ENCODE assay signal across 8 cellular contexts in genomic region chr9:105244274-105244995, GRCh38. TPM values are rescaled to one million over a fixed set of nuclear protein-coding genes. Genes with fewer than 3 reads are reported as not detected.
DNase-seq lines count a peak whose midpoint lies in the region; ATAC-seq and TF ChIP-seq lines count a peak whose summit lies in the region.

Gene SLC44A1 (plus strand): TSS chr9:105244651. CDS start chr9:105244869, 218 bp downstream.

- ATAC-seq in HG02759 (IDR thresholded peaks at IDR 0.05; ENCODE audit: unreplicated experiment), result peak; percentile 90

- H3F3A ChIP-seq in SU-DHL-6 (ENCODE audit: insufficient read depth), result 0 out of 2 replicates have a peak, but pooled peaks cover 2% of the 10 kb centered on the region

- H2BK12ac ChIP-seq in trophoblast cell (ENCODE audit: low read length), result peak within 1 kb of the TSS; percentile 46

- no peaks in the 10 kb centered on the region for H3K79me2 ChIP-seq in SU-DHL-6 (ENCODE audit: insufficient read depth, low read length)
- H3K79me2 ChIP-seq in trophoblast cell (ENCODE audit: control insufficient read depth, insufficient read depth, low read length, poor library complexity), result peaks cover 5% of the 10 kb centered on the region

- H3K9ac ChIP-seq in SU-DHL-6 (ENCODE audit: low read length) (peak within 1 kb of the TSS; percentile 62), adipocyte (ENCODE audit: low read length) (peak within 1 kb of the TSS; percentile 86), trophoblast cell (ENCODE audit: low read length) (peak within 1 kb of the TSS; percentile 75)

- peak within 1 kb of the TSS; percentile 86 for H4K8ac ChIP-seq in trophoblast cell (ENCODE audit: low read depth, low read length)

- H3K79me1 ChIP-seq in trophoblast cell (ENCODE audit: low read length), result peaks cover 18% of the 10 kb centered on the region

- peak within 1 kb of the TSS; percentile 10 for H4K12ac ChIP-seq in trophoblast cell (ENCODE audit: low read depth, low read length)

- H3K27me3 ChIP-seq in SU-DHL-6 (ENCODE audit: low read length), result no peaks in the 10 kb centered on the region
- no peaks in the 10 kb centered on the region for H3K27me3 ChIP-seq in adipocyte (replicated peaks; ENCODE audit: control insufficient read depth, insufficient read depth, low read length)
- H3K27me3 ChIP-seq in cardiac muscle cell, result no peaks in the 10 kb centered on the region
- H3K27me3 ChIP-seq in trophoblast cell (ENCODE audit: insufficient read depth, low read length), result no peaks in the 10 kb centered on the region
- H3K27me3 ChIP-seq in tibial nerve, result no peaks in the 10 kb centered on the region

- H3K23ac ChIP-seq in trophoblast cell (ENCODE audit: low read length), result no peak within 1 kb of the TSS

- H3K9me3 ChIP-seq in SU-DHL-6 (ENCODE audit: insufficient read depth, low read length) (no peaks in the 10 kb centered on the region), adipocyte (ENCODE audit: control insufficient read depth, low read length) (no peaks in the 10 kb centered on the region), cardiac muscle cell (ENCODE audit: low read depth) (no peaks in the 10 kb centered on the region), trophoblast cell (ENCODE audit: insufficient read depth, low read depth, low read length) (no peaks in the 10 kb centered on the region), tibial nerve (peaks cover 0 to 9% (median 2%) of the 10 kb centered on the region in 4 donors)

- H3K27ac ChIP-seq in SU-DHL-6 (ENCODE audit: low read depth, low read length) (no peak within 1 kb of the TSS), cardiac muscle cell (peak within 1 kb of the TSS; percentile 77), trophoblast cell (ENCODE audit: low read depth, low read length) (peak within 1 kb of the TSS; percentile 92), tibial nerve (peak within 1 kb of the TSS; percentile 65 to 91 (median 86))

- peak within 1 kb of the TSS; percentile 98 for H4K91ac ChIP-seq in trophoblast cell (ENCODE audit: low read depth, low read length)

- H3K4me3 ChIP-seq in SU-DHL-6 (ENCODE audit: insufficient read depth, low read length, poor library complexity, severe bottlenecking) (peak within 1 kb of the TSS; percentile 97), adipocyte (ENCODE audit: low read length) (peak within 1 kb of the TSS; percentile 92), cardiac muscle cell (peak within 1 kb of the TSS; percentile 83), trophoblast cell (ENCODE audit: low read depth, low read length) (peak within 1 kb of the TSS; percentile 92), tibial nerve (peak within 1 kb of the TSS; percentile 62 to 84 (median 72))

- H3K9me2 ChIP-seq in SU-DHL-6 (replicated peaks; ENCODE audit: insufficient read depth, low read length), result no peaks in the 10 kb centered on the region

- peak within 1 kb of the TSS; percentile 81 for H3K4me2 ChIP-seq in SU-DHL-6 (ENCODE audit: low read depth, low read length, poor library complexity, severe bottlenecking)
- H3K4me2 ChIP-seq in trophoblast cell (ENCODE audit: low read length), result peak within 1 kb of the TSS; percentile 86

- peak within 1 kb of the TSS; percentile 71 for H2AK5ac ChIP-seq in trophoblast cell (ENCODE audit: low read length)

- H2BK120ac ChIP-seq in trophoblast cell (ENCODE audit: insufficient read depth, low read length, poor library complexity), result peak within 1 kb of the TSS; percentile 97

- peak within 1 kb of the TSS; percentile 90 for H3K14ac ChIP-seq in trophoblast cell (ENCODE audit: low read length)

- no peaks in the 10 kb centered on the region for H4K20me1 ChIP-seq in SU-DHL-6 (ENCODE audit: low read depth, low read length)

- H2AFZ ChIP-seq in SU-DHL-6 (ENCODE audit: low read depth, low read length, severe bottlenecking) (peak within 1 kb of the TSS; percentile 99), trophoblast cell (ENCODE audit: insufficient read depth, low read length, poor library complexity) (peak within 1 kb of the TSS; percentile 88)

- H3K18ac ChIP-seq in trophoblast cell (ENCODE audit: low read length), result peak within 1 kb of the TSS; percentile 88

- H2BK5ac ChIP-seq in trophoblast cell (ENCODE audit: low read depth, low read length, poor library complexity), result peak within 1 kb of the TSS; percentile 94

- peak within 1 kb of the TSS; percentile 88 for H3K4ac ChIP-seq in trophoblast cell (ENCODE audit: low read depth, low read length)

- DNase-seq in NCI-H128 (lab: John Stamatoyannopoulos, UW; ENCODE audit: unreplicated experiment) (peak; percentile 90), adipocyte (ENCODE audit: low read depth) (peak; percentile 99), cardiac muscle cell (ENCODE audit: low read depth in 1 of 2, low spot score in 1 of 2) (peak; percentile 97 to 99), trophoblast cell (peak; percentile 91 to 94), tibial nerve (ENCODE audit: low spot score in 2 of 2) (peak; percentile 89 to 95)

- WGBS in trophoblast cell (ENCODE audit: extremely low coverage, insufficient coverage, insufficient read length), result no CpG with 5 or more reads among the region's 102 CpGs
- WGBS in tibial nerve, 2 donors, result 0 to 1% methylated on average over 14 to 47 of the region's 102 CpGs

- TF ChIP-seq EP300 in tibial nerve (IDR thresholded peaks at IDR 0.05), result peak in 1 of 2 donors; percentile 93

- TF ChIP-seq POLR2A in tibial nerve (IDR thresholded peaks at IDR 0.05), result peak; percentile 70 to 73

- H3K36me3 ChIP-seq in SU-DHL-6 (ENCODE audit: low read length) (no peaks in the 10 kb centered on the region), adipocyte (ENCODE audit: control insufficient read depth, insufficient read depth, low read length, severe bottlenecking) (no peaks in the 10 kb centered on the region), cardiac muscle cell (no peaks in the 10 kb centered on the region), trophoblast cell (ENCODE audit: control insufficient read depth in 1 of 2, insufficient read depth in 2 of 2, low read length in 2 of 2) (no peaks in the 10 kb centered on the region), tibial nerve (no peaks in the 10 kb centered on the region)

- peaks cover 64% of the 10 kb centered on the region for H3K4me1 ChIP-seq in adipocyte (ENCODE audit: control insufficient read depth, insufficient read depth, low read length)
- peaks cover 37% of the 10 kb centered on the region for H3K4me1 ChIP-seq in cardiac muscle cell (ENCODE audit: low read depth)
- H3K4me1 ChIP-seq in trophoblast cell (ENCODE audit: control insufficient read depth in 1 of 2, insufficient read depth in 2 of 2, low read length in 2 of 2), result peaks cover 3 to 5% of the 10 kb centered on the region in 2 experiments
- H3K4me1 ChIP-seq in tibial nerve, result peaks cover 0 to 59% (median 19%) of the 10 kb centered on the region in 4 donors

- peak; percentile 2 for TF ChIP-seq CTCF in GM12873 (IDR thresholded peaks at IDR 0.05; ENCODE audit: insufficient read depth, low read depth, low read length, missing control alignments)
- TF ChIP-seq CTCF in SU-DHL-6 (IDR thresholded peaks at IDR 0.05; ENCODE audit: insufficient read depth, low read length, poor library complexity, severe bottlenecking), result no peak
- TF ChIP-seq CTCF in cardiac muscle cell (IDR thresholded peaks at IDR 0.05; ENCODE audit: low read depth, low read length), result no peak
- peak in 3 of 5 experiments; percentile 9 to 48 (median 15) for TF ChIP-seq CTCF in tibial nerve (IDR thresholded peaks at IDR 0.05)

RNA-seq across cellular contexts. Expression of gene SLC44A1, which starts in this region (rescaled TPM):
- total RNA-seq in cardiac muscle cell (29.4 and 38.7 TPM in 2 replicates), tibial nerve (10 to 100 TPM; 45.3 to 74.9 (median 67.7) TPM)
- 32.4 and 54.2 TPM in 2 replicates for polyA plus RNA-seq in cardiac muscle cell
- 26.0 and 26.8 TPM in 2 replicates for polyA plus RNA-seq in trophoblast cell (2013)

Comparison
In these comparisons a context has a peak if more than half of its experiments do, and no peak if none do; other contexts are left out.
1. CTCF ChIP-seq: peak in GM12873 (single experiment) and tibial nerve (3 of 5); none in SU-DHL-6 (single experiment) and cardiac muscle cell (single experiment).
2. Peak in every context shown above with its lines, with median percentiles within 50 percentile points of each other: DNase-seq, H3K4me3 ChIP-seq and H3K9ac ChIP-seq.